2 cellular contexts compared by ENCODE assay signal in genomic region chr10:124590216-124591122, GRCh38.
TF ChIP-seq lines count a peak whose summit lies in the region.

No MANE protein-coding gene starts in this region.

TF ChIP-seq in HepG2, 621 proteins besides CTCF, POLR2A, EP300 and RAD21 (continued from another document):
- TF ChIP-seq ZNF615 (CRISPR knock-in tag; IDR thresholded peaks at IDR 0.05; ENCODE audit: borderline replicate concordance): no peak

TF ChIP-seq in GM23338, 12 proteins besides CTCF, POLR2A, EP300 and RAD21:
- TF ChIP-seq ETS1 (IDR thresholded peaks at IDR 0.05): no peak
- no peak for TF ChIP-seq NANOG (IDR thresholded peaks at IDR 0.05; ENCODE audit: borderline replicate concordance)
- TF ChIP-seq STAT1 (IDR thresholded peaks at IDR 0.05; ENCODE audit: unreplicated experiment): no peak
- no peak for TF ChIP-seq ZNF114 (CRISPR knock-in tag; IDR thresholded peaks at IDR 0.05)
- no peak for TF ChIP-seq JUNB (IDR thresholded peaks at IDR 0.05; ENCODE audit: unreplicated experiment)
- TF ChIP-seq ZNF462 (CRISPR knock-in tag; IDR thresholded peaks at IDR 0.05): no peak
- no peak for TF ChIP-seq CREB1 (CRISPR knock-in tag; IDR thresholded peaks at IDR 0.05; ENCODE audit: low read depth)
